In genomic region chr14:81511110-81511900, GRCh38 we compare ENCODE assay signal across 1 cellular context.
TF ChIP-seq lines count a peak whose summit lies in the region.

No MANE protein-coding gene starts in this region.

TF ChIP-seq in liver, 16 proteins besides CTCF, POLR2A, EP300 and RAD21 (continued from another document):
- TF ChIP-seq, protein P1, sequence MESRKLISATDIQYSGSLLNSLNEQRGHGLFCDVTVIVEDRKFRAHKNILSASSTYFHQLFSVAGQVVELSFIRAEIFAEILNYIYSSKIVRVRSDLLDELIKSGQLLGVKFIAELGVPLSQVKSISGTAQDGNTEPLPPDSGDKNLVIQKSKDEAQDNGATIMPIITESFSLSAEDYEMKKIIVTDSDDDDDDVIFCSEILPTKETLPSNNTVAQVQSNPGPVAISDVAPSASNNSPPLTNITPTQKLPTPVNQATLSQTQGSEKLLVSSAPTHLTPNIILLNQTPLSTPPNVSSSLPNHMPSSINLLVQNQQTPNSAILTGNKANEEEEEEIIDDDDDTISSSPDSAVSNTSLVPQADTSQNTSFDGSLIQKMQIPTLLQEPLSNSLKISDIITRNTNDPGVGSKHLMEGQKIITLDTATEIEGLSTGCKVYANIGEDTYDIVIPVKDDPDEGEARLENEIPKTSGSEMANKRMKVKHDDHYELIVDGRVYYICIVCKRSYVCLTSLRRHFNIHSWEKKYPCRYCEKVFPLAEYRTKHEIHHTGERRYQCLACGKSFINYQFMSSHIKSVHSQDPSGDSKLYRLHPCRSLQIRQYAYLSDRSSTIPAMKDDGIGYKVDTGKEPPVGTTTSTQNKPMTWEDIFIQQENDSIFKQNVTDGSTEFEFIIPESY (IDR thresholded peaks at IDR 0.05): no peak
